Comparison of ENCODE assay signal across 18 cellular contexts in the genomic region with DNA sequence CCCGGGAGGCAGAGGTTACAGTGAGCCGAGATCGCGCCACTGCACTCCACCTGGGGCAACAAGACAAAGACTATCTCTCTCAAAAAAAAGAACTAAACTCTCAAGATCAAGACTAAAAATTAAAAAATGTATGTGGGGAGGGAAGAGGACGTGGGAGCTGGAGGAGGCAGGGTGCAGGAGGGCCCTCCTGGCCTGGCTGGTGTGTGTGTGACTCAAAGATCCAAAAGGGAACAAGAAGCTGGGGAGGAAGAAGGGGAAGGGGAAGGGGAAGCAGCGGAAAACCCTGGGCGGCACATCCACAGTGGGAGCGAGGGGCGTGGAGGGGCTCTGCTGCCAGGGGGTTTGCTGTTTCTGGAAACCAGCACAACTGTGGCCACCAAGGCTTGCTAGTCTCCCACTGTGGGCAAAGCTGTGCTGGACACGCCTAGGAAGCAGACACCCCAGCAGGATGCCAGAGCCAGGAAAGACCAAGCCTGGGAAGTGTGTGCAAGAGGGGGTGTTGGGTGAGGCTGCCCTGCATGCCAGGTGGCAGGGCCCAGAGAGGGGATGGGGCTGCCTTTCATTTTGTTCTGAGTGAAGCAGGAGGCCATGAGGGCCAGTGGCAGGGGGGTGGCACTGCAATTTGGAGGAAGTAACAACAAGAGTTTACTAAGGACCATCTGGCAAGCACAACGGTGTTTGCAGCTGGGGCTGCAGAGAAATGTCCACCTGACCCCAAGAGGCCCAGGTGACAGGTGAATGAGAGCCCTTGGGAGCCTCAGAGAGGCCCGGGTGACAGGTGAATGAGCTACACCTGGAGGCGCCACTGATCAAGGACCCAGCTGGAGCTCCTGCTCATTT. TPM values are rescaled to one million over a fixed set of nuclear protein-coding genes. Genes with fewer than 3 reads are reported as not detected.
DNase-seq lines count a peak whose midpoint lies in the region; ATAC-seq and TF ChIP-seq lines count a peak whose summit lies in the region.
"Had no signal": no experiment of that assay in that cellular context is flagged by ENCODE, and none has a peak within 500 bp of the region (broad histone marks: within the 10 kb centered on the region; RNA-seq: fewer than 3 reads in every experiment).

No MANE protein-coding gene starts in this region.

- ATAC-seq in Right ventricle myocardium inferior = no peak
- ATAC-seq in left lobe of liver = peak; percentile 6
- ATAC-seq: foreskin keratinocyte, psoas muscle, T-helper 17 cell had no signal

- no peaks in the 10 kb centered on the region for H3K9me3 ChIP-seq in right atrium auricular region
- H3K9me3 ChIP-seq: breast epithelium, psoas muscle had no signal

- no peak overlapping the region for H3K27ac ChIP-seq in right atrium auricular region
- H3K27ac ChIP-seq: breast epithelium, epithelial cell of prostate, foreskin keratinocyte, PC-9, psoas muscle had no signal

- H3K4me3 ChIP-seq in right atrium auricular region = no peak overlapping the region
- H3K4me3 ChIP-seq: breast epithelium, PC-9, psoas muscle had no signal

- TF ChIP-seq CTCF in right atrium auricular region (IDR thresholded peaks at IDR 0.05) (no peak), type B pancreatic cell (conservative IDR thresholded peaks at IDR 0.05) (no peak)

- H3K27me3 Mint-ChIP-seq in type B pancreatic cell = no peaks in the 10 kb centered on the region
- H3K27me3 Mint-ChIP-seq: activated B cell treated with CpG ODN at 0.5 μM for 24 hours; CD8-positive, alpha-beta memory T cell; T-helper 17 cell had no signal

- DNase-seq in Right ventricle myocardium inferior (ENCODE audit: missing footprints) = peak; percentile 42
- DNase-seq in right atrium auricular region (ENCODE audit: low spot score) = no peak
- peak; percentile 47 for DNase-seq in NCI-H2196 (lab: John Stamatoyannopoulos, UW; ENCODE audit: unreplicated experiment)
- no peak for DNase-seq in left lobe of liver (ENCODE audit: low spot score)
- no peak for DNase-seq in type B pancreatic cell (ENCODE audit: extremely low spot score, unreplicated experiment)
- no peak for DNase-seq in GDM1 (lab: John Stamatoyannopoulos, UW)
- DNase-seq in ureter (ENCODE audit: low spot score) = no peak
- DNase-seq: activated B cell treated with CpG ODN at 0.5 μM for 24 hours, foreskin keratinocyte, islet precursor cell, KBM-7, MV-4-11, PC-9, T-helper 17 cell had no signal

- peaks cover 0 to 18% of the 10 kb centered on the region in 2 donors for H3K4me1 ChIP-seq in right atrium auricular region
- H3K4me1 ChIP-seq: breast epithelium, foreskin keratinocyte, psoas muscle had no signal

- peaks cover 98% of the 10 kb centered on the region for H3K36me3 ChIP-seq in right atrium auricular region

- no peak overlapping the region for H3K4me3 Mint-ChIP-seq in type B pancreatic cell
- H3K4me3 Mint-ChIP-seq: activated B cell treated with CpG ODN at 0.5 μM for 24 hours, T-helper 17 cell had no signal

- peaks cover 31% of the 10 kb centered on the region for H3K36me3 Mint-ChIP-seq in type B pancreatic cell

- intact Hi-C loops in Right ventricle myocardium inferior (cut with DNase I) = no loop called here

- H3K9me3 Mint-ChIP-seq in type B pancreatic cell = no peaks in the 10 kb centered on the region
- H3K9me3 Mint-ChIP-seq: activated B cell treated with CpG ODN at 0.5 μM for 24 hours; CD8-positive, alpha-beta memory T cell had no signal

- peak overlapping the region; percentile 45 for H3K27ac Mint-ChIP-seq in type B pancreatic cell
- H3K27ac Mint-ChIP-seq: activated B cell treated with CpG ODN at 0.5 μM for 24 hours; CD8-positive, alpha-beta memory T cell; T-helper 17 cell had no signal

- no peaks in the 10 kb centered on the region for H3K27me3 ChIP-seq in right atrium auricular region
- H3K27me3 ChIP-seq: breast epithelium, foreskin keratinocyte had no signal

- H3K4me1 Mint-ChIP-seq in type B pancreatic cell (ENCODE audit: unreplicated experiment) = no peaks in the 10 kb centered on the region
- H3K4me1 Mint-ChIP-seq: activated B cell treated with CpG ODN at 0.5 μM for 24 hours; CD8-positive, alpha-beta memory T cell had no signal

RNA-seq across cellular contexts. Expression of gene ANO7, which starts 44.5 kb away (rescaled TPM):
- total RNA-seq in Right ventricle myocardium inferior (0.81 TPM), right atrium auricular region (1 to 10 TPM; 1.1 to 1.3 TPM), left lobe of liver (1.3 TPM), type B pancreatic cell (ENCODE audit: low replicate concordance) (1.7 and 3.3 TPM in 2 replicates), ureter (1.4 TPM)

Comparison
In these comparisons a context has a peak if more than half of its experiments do, and no peak if none do; other contexts are left out.
1. DNase-seq: peak in Right ventricle myocardium inferior (single experiment) and NCI-H2196 (single experiment); none in right atrium auricular region (single experiment), left lobe of liver (single experiment), type B pancreatic cell (single experiment), GDM1 (single experiment) and ureter (single experiment).